Comparison of ENCODE assay signal across 2 cellular contexts in genomic region chr3:27354161-27354560, GRCh38.
TF ChIP-seq lines count a peak whose summit lies in the region.

No MANE protein-coding gene starts in this region.

TF ChIP-seq in GM23338, 12 proteins besides CTCF, POLR2A, EP300 and RAD21:
- TF ChIP-seq NANOG (IDR thresholded peaks at IDR 0.05; ENCODE audit: borderline replicate concordance) (no peak), JUNB (IDR thresholded peaks at IDR 0.05; ENCODE audit: unreplicated experiment) (no peak), ZNF331 (CRISPR knock-in tag; IDR thresholded peaks at IDR 0.05; ENCODE audit: low read depth) (no peak), ZNF114 (CRISPR knock-in tag; IDR thresholded peaks at IDR 0.05) (no peak), EZH2phosphoT487 (IDR thresholded peaks at IDR 0.05; ENCODE audit: unreplicated experiment) (no peak), REST (IDR thresholded peaks at IDR 0.05; ENCODE audit: unreplicated experiment) (no peak), ZNF462 (CRISPR knock-in tag; IDR thresholded peaks at IDR 0.05) (no peak), STAT1 (IDR thresholded peaks at IDR 0.05; ENCODE audit: unreplicated experiment) (no peak)

TF ChIP-seq in endothelial cell of umbilical vein, 7 proteins besides CTCF, POLR2A, EP300 and RAD21:
- TF ChIP-seq JUN (IDR thresholded peaks at IDR 0.05; ENCODE audit: borderline replicate concordance, insufficient read depth, insufficient read length, low read depth) (peak; percentile 13), GATA2 (IDR thresholded peaks at IDR 0.05; ENCODE audit: insufficient read depth, insufficient read length, low read depth, low read length) (no peak)
